Comparison of ENCODE assay signal across 12 cellular contexts in the genomic region with DNA sequence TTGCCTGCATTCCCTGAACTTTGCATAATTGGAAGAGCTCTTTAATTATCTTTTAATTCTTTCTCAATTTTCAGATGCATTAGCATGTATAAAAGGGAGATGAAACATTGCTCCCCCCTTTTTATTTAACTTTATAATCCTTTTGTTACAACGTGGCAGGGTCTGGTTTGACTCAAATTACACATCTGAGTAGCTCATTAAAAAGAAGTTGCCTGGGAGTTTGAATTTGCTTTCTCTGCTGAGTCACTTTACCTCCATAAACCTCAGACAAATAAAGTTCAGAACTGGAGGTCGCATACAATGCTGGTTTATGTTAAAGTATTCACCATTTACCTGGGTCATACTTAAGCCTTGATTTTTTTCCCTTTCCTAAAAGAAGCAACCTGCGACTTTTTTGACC.
"Had no signal": no experiment of that assay in that cellular context is flagged by ENCODE, and none has a peak within 500 bp of the region (broad histone marks: within the 10 kb centered on the region; RNA-seq: fewer than 3 reads in every experiment).

No MANE protein-coding gene starts in this region.

- H3K27me3 ChIP-seq: body of pancreas had no signal

- DNase-seq: activated CD4-positive, alpha-beta T cell treated with anti-CD3 and anti-CD28 coated beads for 48 hours; activated naive CD4-positive, alpha-beta T cell; body of pancreas; central memory CD4-positive, alpha-beta T cell; cortex of kidney; effector CD8-positive, alpha-beta T cell; hypothalamus; naive thymus-derived CD4-positive, alpha-beta T cell; stimulated activated CD4-positive, alpha-beta T cell treated with anti-CD3 and anti-CD28 coated beads, Interleukin-4, amount 100 ng/mL, for 1 hour had no signal

- H3K9me3 ChIP-seq: body of pancreas, neutrophil had no signal

- H3K4me3 ChIP-seq: body of pancreas had no signal

- H3K4me1 ChIP-seq: body of pancreas had no signal

- H3K36me3 ChIP-seq: neutrophil had no signal

- H3K27ac ChIP-seq: body of pancreas, neutrophil had no signal

- ATAC-seq: body of pancreas; naive thymus-derived CD4-positive, alpha-beta T cell; sciatic nerve; WTC11 had no signal
